In genomic region chrX:134137353-134137752, GRCh38 we compare ENCODE assay signal across 11 cellular contexts.
"Had no signal": no experiment of that assay in that cellular context is flagged by ENCODE, and none has a peak within 500 bp of the region (broad histone marks: within the 10 kb centered on the region; RNA-seq: fewer than 3 reads in every experiment).

No MANE protein-coding gene starts in this region.

- H3K9ac ChIP-seq: KMS-11 had no signal

- H3K4me1 Mint-ChIP-seq: IgD-negative memory B cell had no signal

- H3K27ac Mint-ChIP-seq: GM23338, H9, HFFc6, IgD-negative memory B cell had no signal

- DNase-seq: H9, HCEC 1CT, HFFc6, KBM-7 had no signal

- H3K36me3 Mint-ChIP-seq: IgD-negative memory B cell had no signal

- H3K4me3 Mint-ChIP-seq: GM23338, H9, HFFc6, IgD-negative memory B cell had no signal

- FAIRE-seq: H1, H54, HepG2 had no signal

- H3K4me3 ChIP-seq: GM23338 had no signal

- ATAC-seq: GM23338, HepG2 had no signal

- H3K27ac ChIP-seq: HL-60, KMS-11 had no signal

- H2AFZ ChIP-seq: GM23338 had no signal

- H3K9me3 Mint-ChIP-seq: GM23338, HFFc6, IgD-negative memory B cell had no signal

- H3K4me2 ChIP-seq: GM23338, KMS-11 had no signal
